In the genomic region with DNA sequence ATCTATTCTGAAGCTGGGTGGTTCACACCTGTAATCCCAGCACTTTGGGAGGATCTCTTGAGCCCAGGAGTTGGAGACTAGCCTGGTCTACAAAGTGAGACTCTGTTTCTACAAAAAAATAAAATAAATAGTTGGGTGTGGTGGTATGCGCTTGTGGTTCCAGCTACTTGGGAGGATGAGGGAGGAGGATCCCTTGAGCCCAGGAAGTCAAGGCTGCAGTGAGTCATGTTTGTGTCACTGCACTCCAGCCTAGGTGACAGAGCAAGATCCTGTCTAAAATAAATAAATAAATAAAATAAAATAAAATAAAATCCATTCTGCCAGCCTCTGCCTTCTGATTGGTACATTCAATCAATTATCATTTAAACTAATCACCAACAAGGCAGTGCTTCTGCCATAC, we compare ENCODE assay signal across 22 cellular contexts. TPM values are rescaled to one million over a fixed set of nuclear protein-coding genes. Genes with fewer than 3 reads are reported as not detected.
DNase-seq lines count a peak whose midpoint lies in the region; ATAC-seq and TF ChIP-seq lines count a peak whose summit lies in the region.
"Had no signal": no experiment of that assay in that cellular context is flagged by ENCODE, and none has a peak within 500 bp of the region (broad histone marks: within the 10 kb centered on the region; RNA-seq: fewer than 3 reads in every experiment).

No MANE protein-coding gene starts in this region.

- CTCF ChIA-PET in CD4-positive, alpha-beta T cell (lab: Charles Lee), result interaction anchor here (1.6 kb wide), 1 partner anchor 10 kb away, joined by 3 read pairs; no protein-coding TSS in a partner anchor

- ATAC-seq in CD4-positive, alpha-beta T cell (ENCODE audit: poor library complexity), result no peak
- ATAC-seq: esophagus mucosa, left cardiac atrium had no signal

- H3K36me3 ChIP-seq in SJCRH30, result peaks cover 5% of the 10 kb centered on the region; the same call in 1 of the 2 replicates

- H3K27me3 Mint-ChIP-seq in CD4-positive, alpha-beta T cell, result no peaks in the 10 kb centered on the region

- no peaks in the 10 kb centered on the region for H3K9me3 Mint-ChIP-seq in CD4-positive, alpha-beta T cell
- H3K9me3 Mint-ChIP-seq: activated naive CD4-positive, alpha-beta T cell treated with anti-CD3 and anti-CD28 coated beads for 36 hours had no signal

- peaks cover 28% of the 10 kb centered on the region for H3K4me1 Mint-ChIP-seq in CD4-positive, alpha-beta T cell (ENCODE audit: low read depth)

- no peaks in the 10 kb centered on the region for H3K4me1 ChIP-seq in SJCRH30
- H3K4me1 ChIP-seq: tibial artery had no signal

- intact Hi-C loops in CD4-positive, alpha-beta T cell (cut with DNase I, micrococcal nuclease), result no loop called here
- intact Hi-C loops in cardiac septum (cut with DNase I), result no loop called here

- H3K4me3 Mint-ChIP-seq in CD4-positive, alpha-beta T cell, result no peak overlapping the region
- H3K4me3 Mint-ChIP-seq: activated naive CD4-positive, alpha-beta T cell treated with anti-CD3 and anti-CD28 coated beads for 36 hours; T-helper 1 cell treated with Interleukin-12 subunit alpha and Interleukin-12 subunit beta and Interleukin-4 antibody, amounts not matched to agents 30 μg/mL and 1 μg/mL, for 36 hours had no signal

- H3K4me3 ChIP-seq in foreskin fibroblast (ENCODE audit: low read depth in 1 of 2, low read length in 2 of 2) (no peak overlapping the region), SJCRH30 (no peak overlapping the region)
- H3K4me3 ChIP-seq: tibial artery had no signal

- POLR2A ChIA-PET in CD4-positive, alpha-beta T cell (lab: Charles Lee), result interaction anchor here (0.8 kb wide), 1 partner anchor 51 kb away, joined by 4 read pairs; no protein-coding TSS in a partner anchor

- H3K27me3 ChIP-seq in CD4-positive, alpha-beta T cell (ENCODE audit: control insufficient read depth, insufficient read depth, low read length), result no peaks in the 10 kb centered on the region
- H3K27me3 ChIP-seq in SJCRH30, result no peaks in the 10 kb centered on the region
- H3K27me3 ChIP-seq: tibial artery had no signal

- H3K36me3 Mint-ChIP-seq in CD4-positive, alpha-beta T cell (ENCODE audit: low read depth), result peaks cover 97% of the 10 kb centered on the region

- no peak overlapping the region for H3K27ac ChIP-seq in CD4-positive, alpha-beta T cell (ENCODE audit: low read depth, low read length)
- no peak overlapping the region for H3K27ac ChIP-seq in SJCRH30
- H3K27ac ChIP-seq: tibial artery had no signal

- no peaks in the 10 kb centered on the region for H3K9me3 ChIP-seq in CD4-positive, alpha-beta T cell (ENCODE audit: control insufficient read depth, low read length)
- no peaks in the 10 kb centered on the region for H3K9me3 ChIP-seq in SJCRH30 (replicated peaks)
- H3K9me3 ChIP-seq: tibial artery had no signal

- H3K27ac Mint-ChIP-seq in CD4-positive, alpha-beta T cell, result peak overlapping the region; percentile 39
- H3K27ac Mint-ChIP-seq: activated naive CD4-positive, alpha-beta T cell treated with anti-CD3 and anti-CD28 coated beads for 36 hours; T-helper 1 cell treated with Interleukin-12 subunit alpha and Interleukin-12 subunit beta and Interleukin-4 antibody, amounts not matched to agents 30 μg/mL and 1 μg/mL, for 36 hours had no signal

- no peak for DNase-seq in CD4-positive, alpha-beta T cell
- peak; percentile 5 for DNase-seq in H4 (ENCODE audit: low spot score)
- DNase-seq in RPMI7951 (ENCODE audit: low read depth), result peak; percentile 44
- peak; percentile 7 to 17 for DNase-seq in foreskin fibroblast
- DNase-seq in cardiac septum (ENCODE audit: low spot score), result no peak
- no peak for DNase-seq in HuH-7.5 (ENCODE audit: low spot score)
- no peak for DNase-seq in SJCRH30
- DNase-seq: activated CD4-positive, alpha-beta T cell treated with anti-CD3 and anti-CD28 coated beads, Interleukin-2, amount 50 U/mL, for 4 hours; activated naive CD4-positive, alpha-beta T cell treated with anti-CD3 and anti-CD28 coated beads for 36 hours; central memory CD4-positive, alpha-beta T cell; KBM-7; left cardiac atrium; NCI-H1048; NCI-H2029; NCI-H226; NCI-H774; posterior cingulate gyrus; stimulated activated CD4-positive, alpha-beta T cell treated with anti-CD3 and anti-CD28 coated beads, Interleukin-1b, Interleukin-23, amount 100 ng/mL, for 48 hours; stimulated activated naive CD4-positive, alpha-beta T cell treated with Interleukin-2 at 50 U/mL for 16 hours; tibial artery had no signal

- no peak for TF ChIP-seq CTCF in CD4-positive, alpha-beta T cell (IDR thresholded peaks at IDR 0.05)
- no peak for TF ChIP-seq CTCF in foreskin fibroblast (IDR thresholded peaks at IDR 0.05; ENCODE audit: low read depth, low read length)

RNA-seq across cellular contexts. Expression of a gene that starts 17.5 kb away (rescaled TPM):
- 10 to 100 TPM; 25.9 to 30.3 TPM for total RNA-seq in CD4-positive, alpha-beta T cell
- 14.4 and 15.5 TPM in 2 replicates for total RNA-seq in H4 (2014; rRNA removed; shearing (Covaris generic))
- 7.3 and 7.7 TPM in 2 replicates for total RNA-seq in RPMI7951 (2014; rRNA removed; shearing (Covaris generic))
- 18.7 TPM for total RNA-seq in cardiac septum
- total RNA-seq in SJCRH30 (2014; rRNA removed; shearing (Covaris generic)), result 13.6 TPM in 2 replicates

RNA-seq across cellular contexts. Expression of a gene that starts 51.5 kb away (rescaled TPM):
- total RNA-seq in CD4-positive, alpha-beta T cell, result 1 to 10 TPM; 4.6 to 5.4 TPM
- 2.6 and 7.6 TPM in 2 replicates for total RNA-seq in H4 (2014; rRNA removed; shearing (Covaris generic))
- 5.9 and 6.8 TPM in 2 replicates for total RNA-seq in RPMI7951 (2014; rRNA removed; shearing (Covaris generic))
- total RNA-seq in cardiac septum, result 18.9 TPM
- total RNA-seq in SJCRH30 (2014; rRNA removed; shearing (Covaris generic)), result 2.9 and 3.7 TPM in 2 replicates

Comparison
In these comparisons a context has a peak if more than half of its experiments do, and no peak if none do; other contexts are left out.
1. DNase-seq: peak in H4 (single experiment), RPMI7951 (single experiment) and foreskin fibroblast (2 of 2); none in CD4-positive, alpha-beta T cell (0 of 10), cardiac septum (single experiment), HuH-7.5 (single experiment) and SJCRH30 (0 of 2).